8 cellular contexts compared by ENCODE assay signal in the genomic region with DNA sequence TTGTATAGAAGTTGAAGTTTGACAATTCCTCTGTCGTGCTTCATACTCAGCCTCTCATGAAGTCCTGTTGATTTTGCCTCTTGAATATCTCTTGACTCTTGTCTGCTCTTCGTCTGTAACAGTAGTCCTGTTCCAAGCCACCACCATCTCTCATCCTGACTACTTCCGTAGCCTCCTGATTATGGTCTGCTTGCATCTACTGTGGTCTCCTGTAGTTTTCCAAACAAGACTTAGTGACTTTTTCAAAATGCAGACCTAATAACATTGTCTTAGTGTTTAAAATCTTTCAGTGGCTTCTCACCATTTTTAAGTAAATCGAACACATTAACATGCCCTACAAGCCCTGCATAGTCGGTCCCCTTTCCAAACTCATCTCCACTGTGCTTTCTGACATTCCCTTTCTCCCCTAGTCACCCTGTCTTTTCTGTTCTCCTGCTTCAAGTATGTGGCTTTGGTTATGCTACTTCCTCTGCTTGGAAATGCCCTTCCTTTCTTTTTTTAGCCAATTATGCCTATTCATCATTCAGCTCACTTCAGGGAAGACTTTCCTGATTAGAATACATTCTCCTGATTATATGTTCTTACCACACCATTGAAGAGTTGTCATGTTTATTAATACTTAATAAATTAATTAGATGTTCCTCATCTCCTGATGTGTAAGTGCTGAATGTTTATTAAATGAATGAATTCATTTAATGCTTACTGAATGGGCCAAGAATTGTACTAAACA. TPM values are rescaled to one million over a fixed set of nuclear protein-coding genes. Genes with fewer than 3 reads are reported as not detected.
DNase-seq lines count a peak whose midpoint lies in the region; ATAC-seq, FAIRE-seq and TF ChIP-seq lines count a peak whose summit lies in the region.

No MANE protein-coding gene starts in this region.

- H3K9me3 Mint-ChIP-seq in CD4-positive, alpha-beta T cell = no peaks in the 10 kb centered on the region
- no peaks in the 10 kb centered on the region for H3K9me3 Mint-ChIP-seq in naive B cell

- H3K27ac ChIP-seq in CD4-positive, alpha-beta T cell (ENCODE audit: low read depth, low read length) = no peak overlapping the region

- no peak for ATAC-seq in CD4-positive, alpha-beta T cell (ENCODE audit: poor library complexity)
- ATAC-seq in naive B cell (ENCODE audit: low read depth in 2 of 2) = no peak
- ATAC-seq in sciatic nerve = no peak
- ATAC-seq in GM21717 (IDR thresholded peaks at IDR 0.05; ENCODE audit: unreplicated experiment) = no peak
- no peak for ATAC-seq in GM19463 (IDR thresholded peaks at IDR 0.05; ENCODE audit: unreplicated experiment)

- CTCF ChIA-PET in CD4-positive, alpha-beta T cell (lab: Charles Lee) = interaction anchor here (0.6 kb wide), 1 partner anchor 23 kb away, joined by 3 read pairs; no protein-coding TSS in a partner anchor

- H3K4me1 Mint-ChIP-seq in CD4-positive, alpha-beta T cell (ENCODE audit: low read depth) = peaks cover 62% of the 10 kb centered on the region
- peaks cover 28 to 36% (median 31%) of the 10 kb centered on the region in 3 donors for H3K4me1 Mint-ChIP-seq in naive B cell

- peaks cover 13% of the 10 kb centered on the region for H3K36me3 Mint-ChIP-seq in CD4-positive, alpha-beta T cell (ENCODE audit: low read depth)
- H3K36me3 Mint-ChIP-seq in naive B cell = no peaks in the 10 kb centered on the region

- no peaks in the 10 kb centered on the region for H3K27me3 ChIP-seq in CD4-positive, alpha-beta T cell (ENCODE audit: control insufficient read depth, insufficient read depth, low read length)
- H3K27me3 ChIP-seq in bronchial epithelial cell (ENCODE audit: control insufficient read depth, insufficient read depth, low read length) = no peaks in the 10 kb centered on the region

- DNase-seq in CD4-positive, alpha-beta T cell = no peak
- DNase-seq in KBM-7 (peak; percentile 29), bronchial epithelial cell (ENCODE audit: low read depth) (peak; percentile 14), naive B cell (no peak), sciatic nerve (ENCODE audit: low spot score) (no peak), GDM1 (lab: John Stamatoyannopoulos, UW) (no peak)

- FAIRE-seq in bronchial epithelial cell (lab: Jason Lieb, UNC) = no peak

- peak overlapping the region; percentile 98 for H3K4me3 Mint-ChIP-seq in CD4-positive, alpha-beta T cell
- H3K4me3 Mint-ChIP-seq in naive B cell = peak overlapping the region; percentile 2 to 99 (median 96)

- no peaks in the 10 kb centered on the region for H3K27me3 Mint-ChIP-seq in CD4-positive, alpha-beta T cell
- no peaks in the 10 kb centered on the region for H3K27me3 Mint-ChIP-seq in naive B cell

- no peak for TF ChIP-seq CTCF in CD4-positive, alpha-beta T cell (IDR thresholded peaks at IDR 0.05)
- TF ChIP-seq CTCF in bronchial epithelial cell (IDR thresholded peaks at IDR 0.05; ENCODE audit: insufficient read depth, low read length, severe bottlenecking) = no peak

- peak overlapping the region; percentile 75 for H3K4me3 ChIP-seq in bronchial epithelial cell (ENCODE audit: low read depth, low read length)

- in situ Hi-C loops in KBM-7 (cut with MboI; ENCODE audit: low pct_unique_long_range_greater_than_20kb, low sequenced_read_pairs) = no loop called here

- intact Hi-C loops in CD4-positive, alpha-beta T cell (cut with DNase I, micrococcal nuclease) = loop anchor here (5.0 to 10.0 kb wide), 4 partner anchors 127 to 1793 kb away; a partner anchor contains a TSS
- intact Hi-C loops in sciatic nerve (cut with DNase I) = no loop called here

- peak overlapping the region; percentile 96 for H3K27ac Mint-ChIP-seq in CD4-positive, alpha-beta T cell
- peak overlapping the region in 5 of 6 donors; percentile 5 to 97 (median 10) for H3K27ac Mint-ChIP-seq in naive B cell

- H3K9me3 ChIP-seq in CD4-positive, alpha-beta T cell (ENCODE audit: control insufficient read depth, low read length) = no peaks in the 10 kb centered on the region

- POLR2A ChIA-PET in CD4-positive, alpha-beta T cell (lab: Charles Lee) = no interaction called here

- H3K36me3 ChIP-seq in bronchial epithelial cell (ENCODE audit: control insufficient read depth, insufficient read depth, low read length) = no peaks in the 10 kb centered on the region

RNA-seq across cellular contexts. Expression of a gene that starts 2.0 kb away (rescaled TPM):
- 10 to 100 TPM; 37.5 to 40.8 TPM for total RNA-seq in CD4-positive, alpha-beta T cell
- total RNA-seq in bronchial epithelial cell = 29.5 and 49.7 TPM in 2 replicates
- 10 to 100 TPM; 18.9 to 25.1 (median 21.7) TPM for polyA plus RNA-seq in naive B cell (ENCODE audit: low read depth in 6 of 6)
- 54.1 TPM for total RNA-seq in sciatic nerve

RNA-seq across cellular contexts. Expression of a gene that starts 2.1 kb away (rescaled TPM):
- under 1 TPM; 0.27 to 0.50 TPM for total RNA-seq in CD4-positive, alpha-beta T cell
- total RNA-seq in bronchial epithelial cell = 1.8 and 2.1 TPM in 2 replicates
- 1 to 10 TPM in 3 of 6 donors, under 1 TPM in 1, not detected in 2; 0.62 to 2.0 (median 1.2) TPM for polyA plus RNA-seq in naive B cell (ENCODE audit: low read depth in 6 of 6)
- total RNA-seq in sciatic nerve = 1.5 TPM

Comparison
In these comparisons a context has a peak if more than half of its experiments do, and no peak if none do; other contexts are left out.
1. DNase-seq: peak in KBM-7 (single experiment) and bronchial epithelial cell (single experiment); none in CD4-positive, alpha-beta T cell (0 of 10), naive B cell (single experiment), sciatic nerve (single experiment) and GDM1 (single experiment).